Comparison of ENCODE assay signal across 19 cellular contexts in the genomic region with DNA sequence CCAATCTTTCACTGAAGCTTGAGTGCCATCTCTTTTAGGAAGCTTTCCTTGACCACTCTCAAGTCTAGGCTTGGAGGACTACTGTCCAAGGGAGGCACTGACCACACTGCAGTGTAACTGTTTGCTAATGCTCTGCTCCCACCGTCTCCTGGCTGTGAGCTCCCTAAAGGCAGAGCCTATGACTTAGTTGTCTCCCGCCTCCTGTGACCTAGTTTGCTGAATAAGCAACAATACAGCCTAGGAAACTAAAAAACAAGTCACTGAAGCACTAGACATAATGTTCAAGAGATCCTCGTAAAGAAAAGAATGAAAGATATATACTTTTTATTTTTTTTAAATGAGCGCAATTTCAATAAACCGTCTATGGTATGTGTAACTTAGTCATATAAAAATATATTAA. TPM values are rescaled to one million over a fixed set of nuclear protein-coding genes. Genes with fewer than 3 reads are reported as not detected.
A peak's percentile ranks its signal among the peaks of the same experiment; 100 is the strongest.
DNase-seq lines count a peak whose midpoint lies in the region; ATAC-seq, FAIRE-seq and TF ChIP-seq lines count a peak whose summit lies in the region.
"Had no signal": no experiment of that assay in that cellular context is flagged by ENCODE, and none has a peak within 500 bp of the region (broad histone marks: within the 10 kb centered on the region; RNA-seq: fewer than 3 reads in every experiment).

No MANE protein-coding gene starts in this region.

- no peak overlapping the region for H3K4ac ChIP-seq in H1 (replicated peaks; ENCODE audit: insufficient read length, low read depth, low read length)
- no peak overlapping the region for H3K4ac ChIP-seq in trophoblast cell (ENCODE audit: low read depth, low read length)

- intact Hi-C loops in right cardiac atrium (cut with DNase I): no loop called here

- POLR2A ChIA-PET in H1 (lab: Charles Lee; ENCODE audit: partially characterized antibody): no interaction called here

- peak overlapping the region; percentile 18 for H3K27ac Mint-ChIP-seq in mesothelial cell of epicardium
- H3K27ac Mint-ChIP-seq in effector memory CD8-positive, alpha-beta T cell: no peak overlapping the region
- H3K27ac Mint-ChIP-seq: CD4-positive, CD25-positive, alpha-beta regulatory T cell; H9 had no signal

- H2BK120ac ChIP-seq in H1 (replicated peaks; ENCODE audit: low read depth, low read length) (no peak overlapping the region), trophoblast cell (ENCODE audit: insufficient read depth, low read length, poor library complexity) (no peak overlapping the region)

- no peak overlapping the region for H2BK5ac ChIP-seq in H1 (ENCODE audit: low read depth, low read length)
- no peak overlapping the region for H2BK5ac ChIP-seq in trophoblast cell (ENCODE audit: low read depth, low read length, poor library complexity)

- H3K9ac ChIP-seq in H1 (replicated peaks in 1 of 4; ENCODE audit: extremely low read depth in 1 of 4, low read depth in 3 of 4, low read length in 3 of 4): no peak overlapping the region
- H3K9ac ChIP-seq in trophoblast cell (ENCODE audit: low read length): no peak overlapping the region
- H3K9ac ChIP-seq: BLaER1 treated with 17β-estradiol and CSF1 and Interleukin-3, amounts not matched to agents 10 nM and 100 nM; GM23248 had no signal

- H4K20me1 ChIP-seq in H1 (replicated peaks in 1 of 2; ENCODE audit: control insufficient read depth in 1 of 2, insufficient read depth in 2 of 2, low read length in 2 of 2): no peaks in the 10 kb centered on the region
- H4K20me1 ChIP-seq: BLaER1 treated with 17β-estradiol and CSF1 and Interleukin-3, amounts not matched to agents 10 nM and 100 nM had no signal

- no peak overlapping the region for H2AK5ac ChIP-seq in H1 (ENCODE audit: low read depth, low read length)
- H2AK5ac ChIP-seq in trophoblast cell (ENCODE audit: low read length): no peak overlapping the region

- peaks cover 67% of the 10 kb centered on the region for H3K4me1 ChIP-seq in cardiac muscle cell (ENCODE audit: low read depth)
- no peaks in the 10 kb centered on the region for H3K4me1 ChIP-seq in right cardiac atrium (ENCODE audit: control insufficient read depth, insufficient read depth, low read length)
- H3K4me1 ChIP-seq in H1 (replicated peaks in 1 of 4; ENCODE audit: control insufficient read depth in 3 of 4, insufficient read depth in 4 of 4, low read length in 3 of 4): peaks cover 0 to 2% (median 0%) of the 10 kb centered on the region in 4 experiments; a peak in 1 of 7 replicates
- peaks cover 3% of the 10 kb centered on the region in 2 experiments for H3K4me1 ChIP-seq in trophoblast cell (ENCODE audit: control insufficient read depth in 1 of 2, insufficient read depth in 2 of 2, low read length in 2 of 2)

- H2BK15ac ChIP-seq in H1 (ENCODE audit: low read length): no peak overlapping the region

- H3K9me3 ChIP-seq in cardiac muscle cell (ENCODE audit: low read depth) (no peaks in the 10 kb centered on the region), right cardiac atrium (ENCODE audit: control insufficient read depth, low read length) (no peaks in the 10 kb centered on the region), H1 (ENCODE audit: insufficient read depth in 2 of 2, low read depth in 1 of 2, low read length in 1 of 2) (no peaks in the 10 kb centered on the region), trophoblast cell (ENCODE audit: insufficient read depth, low read depth, low read length) (no peaks in the 10 kb centered on the region)
- H3K9me3 ChIP-seq: BLaER1 treated with 17β-estradiol and CSF1 and Interleukin-3, amounts not matched to agents 10 nM and 100 nM had no signal

- H3K36me3 ChIP-seq in cardiac muscle cell (no peaks in the 10 kb centered on the region), H1 (ENCODE audit: control insufficient read depth in 2 of 4, insufficient read depth in 4 of 4, low read length in 3 of 4) (no peaks in the 10 kb centered on the region), trophoblast cell (ENCODE audit: control insufficient read depth in 1 of 2, insufficient read depth in 2 of 2, low read length in 2 of 2) (peaks cover 0 to 2% of the 10 kb centered on the region in 2 experiments)
- H3K36me3 ChIP-seq: BLaER1 treated with 17β-estradiol and CSF1 and Interleukin-3, amounts not matched to agents 10 nM and 100 nM had no signal

- H3K14ac ChIP-seq in H1 (ENCODE audit: insufficient read length) (no peak overlapping the region), trophoblast cell (ENCODE audit: low read length) (no peak overlapping the region)

- H3K27me3 Mint-ChIP-seq in mesothelial cell of epicardium (ENCODE audit: low read depth): peaks cover 2% of the 10 kb centered on the region
- H3K27me3 Mint-ChIP-seq in effector memory CD8-positive, alpha-beta T cell: peaks cover 6 to 17% of the 10 kb centered on the region in 2 donors

- no peak overlapping the region for H4K8ac ChIP-seq in H1 (ENCODE audit: extremely low read depth, insufficient read depth, low read length)
- no peak overlapping the region for H4K8ac ChIP-seq in trophoblast cell (ENCODE audit: low read depth, low read length)

- H4K5ac ChIP-seq in H1 (ENCODE audit: insufficient read length, low read depth, low read length): no peak overlapping the region

- CTCF ChIA-PET in H1 (lab: Charles Lee; ENCODE audit: partially characterized antibody): interaction anchor here (1.0 to 1.1 kb wide), 2 partner anchors 20 to 31 kb away, joined by 3 to 4 read pairs; partner anchors contain the start of gene LIX1

- no peak overlapping the region for H2AFZ ChIP-seq in H1 (ENCODE audit: low read length)
- no peak overlapping the region for H2AFZ ChIP-seq in trophoblast cell (ENCODE audit: insufficient read depth, low read length, poor library complexity)
- H2AFZ ChIP-seq: GM23248 had no signal

- H3K79me2 ChIP-seq in H1 (ENCODE audit: control insufficient read depth in 1 of 2, insufficient read depth in 2 of 2, low read length in 2 of 2) (no peaks in the 10 kb centered on the region), trophoblast cell (ENCODE audit: control insufficient read depth, insufficient read depth, low read length, poor library complexity) (peaks cover 2% of the 10 kb centered on the region)

- no peaks in the 10 kb centered on the region for H3K36me3 Mint-ChIP-seq in mesothelial cell of epicardium
- H3K36me3 Mint-ChIP-seq in effector memory CD8-positive, alpha-beta T cell (ENCODE audit: insufficient read depth): no peaks in the 10 kb centered on the region
- H3K36me3 Mint-ChIP-seq: CD4-positive, CD25-positive, alpha-beta regulatory T cell had no signal

- H3K4me1 Mint-ChIP-seq in mesothelial cell of epicardium: peaks cover 47% of the 10 kb centered on the region
- no peaks in the 10 kb centered on the region for H3K4me1 Mint-ChIP-seq in effector memory CD8-positive, alpha-beta T cell (ENCODE audit: low read depth in 2 of 2)

- no peak overlapping the region for H3K4me2 ChIP-seq in H1 (ENCODE audit: insufficient read depth in 1 of 2, low read depth in 2 of 2, low read length in 2 of 2)
- H3K4me2 ChIP-seq in trophoblast cell (ENCODE audit: low read length): no peak overlapping the region

- H2BK12ac ChIP-seq in H1 (ENCODE audit: low read depth, low read length) (no peak overlapping the region), trophoblast cell (ENCODE audit: low read length) (no peak overlapping the region)

- no peak overlapping the region for H3K4me3 Mint-ChIP-seq in mesothelial cell of epicardium
- H3K4me3 Mint-ChIP-seq in effector memory CD8-positive, alpha-beta T cell: no peak overlapping the region
- H3K4me3 Mint-ChIP-seq: H9 had no signal

- peak overlapping the region; percentile 87 for H3K27ac ChIP-seq in cardiac muscle cell
- H3K27ac ChIP-seq in right cardiac atrium (ENCODE audit: low read length): no peak overlapping the region
- H3K27ac ChIP-seq in H1 (ENCODE audit: low read depth, low read length): no peak overlapping the region
- H3K27ac ChIP-seq in trophoblast cell (ENCODE audit: low read depth, low read length): no peak overlapping the region
- H3K27ac ChIP-seq: 22Rv1; BLaER1 treated with 17β-estradiol and CSF1 and Interleukin-3, amounts not matched to agents 10 nM and 100 nM; GM23248 had no signal

- WGBS in right cardiac atrium: 90% methylated on average over 5 of the region's 5 CpGs
- 86% methylated on average over 5 of the region's 5 CpGs; no CpG with 5 or more reads in 1 of the 2 experiments for WGBS in H1 (ENCODE audit: extremely low coverage in 1 of 2, insufficient coverage in 1 of 2, insufficient read length in 1 of 2, insufficient replicate concordance in 2 of 2, low coverage in 1 of 2, low lambda C conversion rate in 2 of 2, missing lambda C conversion rate in 1 of 2), 2 experiments
- WGBS in trophoblast cell (ENCODE audit: extremely low coverage, insufficient coverage, insufficient read length): no CpG with 5 or more reads among the region's 5 CpGs

- TF ChIP-seq CTCF in cardiac muscle cell (IDR thresholded peaks at IDR 0.05; ENCODE audit: low read depth, low read length) (no peak), H1 (IDR thresholded peaks at IDR 0.05; ENCODE audit: control extremely low read depth in 1 of 3, insufficient read depth in 1 of 3, low read depth in 1 of 3, low read length in 3 of 3) (no peak), mesothelial cell of epicardium (IDR thresholded peaks at IDR 0.05; ENCODE audit: unreplicated experiment) (no peak)

- H3K23ac ChIP-seq in H1 (ENCODE audit: insufficient read length) (no peak overlapping the region), trophoblast cell (ENCODE audit: low read length) (no peak overlapping the region)

- DNase-seq in cardiac muscle cell (ENCODE audit: low read depth in 1 of 2, low spot score in 1 of 2) (no peak), right cardiac atrium (no peak), H1 (ENCODE audit: low read depth in 1 of 2, low spot score in 2 of 2) (no peak), mesothelial cell of epicardium (ENCODE audit: low spot score in 2 of 2, unreplicated experiment in 2 of 2) (no peak), trophoblast cell (no peak), MV-4-11 (lab: John Stamatoyannopoulos, UW) (no peak), amniotic stem cell (lab: John Stamatoyannopoulos, UW) (no peak)
- no peak for DNase-seq in effector memory CD8-positive, alpha-beta T cell
- DNase-seq: AML-193, Calu3, DMS 273 treated with DMSO at 0.1 percent for 48 hours, GM23248, H9 had no signal

- H3K79me1 ChIP-seq in H1 (ENCODE audit: low read depth, low read length) (no peaks in the 10 kb centered on the region), trophoblast cell (ENCODE audit: low read length) (peaks cover 2% of the 10 kb centered on the region)

- H4K12ac ChIP-seq in trophoblast cell (ENCODE audit: low read depth, low read length): no peak overlapping the region

- no peak overlapping the region for H3K56ac ChIP-seq in H1 (replicated peaks; ENCODE audit: insufficient read length, low read depth, low read length)

- peaks cover 3% of the 10 kb centered on the region for H3K9me3 Mint-ChIP-seq in mesothelial cell of epicardium
- H3K9me3 Mint-ChIP-seq in effector memory CD8-positive, alpha-beta T cell: no peaks in the 10 kb centered on the region
- H3K9me3 Mint-ChIP-seq: CD4-positive, CD25-positive, alpha-beta regulatory T cell; H9 had no signal

- TF ChIP-seq POLR2A in H1 (IDR thresholded peaks at IDR 0.05; ENCODE audit: control extremely low read depth in 1 of 2, low read depth in 2 of 2, low read length in 2 of 2): no peak

- no peak for TF ChIP-seq EP300 in H1 (IDR thresholded peaks at IDR 0.05; ENCODE audit: borderline replicate concordance in 1 of 2, low read depth in 2 of 2, low read length in 2 of 2)

- H4K91ac ChIP-seq in H1 (replicated peaks; ENCODE audit: insufficient read length, low read length) (no peak overlapping the region), trophoblast cell (ENCODE audit: low read depth, low read length) (peak overlapping the region; percentile 40)

- H3K4me3 ChIP-seq in cardiac muscle cell (no peak overlapping the region), right cardiac atrium (ENCODE audit: low read length) (no peak overlapping the region), H1 (ENCODE audit: extremely low read depth in 1 of 4, insufficient read depth in 2 of 4, low read depth in 3 of 4, low read length in 4 of 4) (no peak overlapping the region), trophoblast cell (ENCODE audit: low read depth, low read length) (no peak overlapping the region)
- H3K4me3 ChIP-seq: BLaER1 treated with 17β-estradiol and CSF1 and Interleukin-3, amounts not matched to agents 10 nM and 100 nM; GM23248 had no signal

- H3K23me2 ChIP-seq in H1 (ENCODE audit: low read depth, low read length): no peaks in the 10 kb centered on the region

- no peak for FAIRE-seq in H1 (lab: Jason Lieb, UNC)
- FAIRE-seq: GM18507 had no signal

- H3K27me3 ChIP-seq in cardiac muscle cell (no peaks in the 10 kb centered on the region), right cardiac atrium (ENCODE audit: control insufficient read depth, insufficient read depth) (no peaks in the 10 kb centered on the region), H1 (replicated peaks in 1 of 4; ENCODE audit: control insufficient read depth in 3 of 4, extremely low read depth in 1 of 4, insufficient read depth in 3 of 4, low read length in 3 of 4) (no peaks in the 10 kb centered on the region), trophoblast cell (ENCODE audit: insufficient read depth, low read length) (no peaks in the 10 kb centered on the region)
- H3K27me3 ChIP-seq: BLaER1 treated with 17β-estradiol and CSF1 and Interleukin-3, amounts not matched to agents 10 nM and 100 nM had no signal

- no peak overlapping the region for H2BK20ac ChIP-seq in H1 (ENCODE audit: low read length)

- no peak for ATAC-seq in right cardiac atrium
- ATAC-seq in effector memory CD8-positive, alpha-beta T cell (replicated peaks): no peak

- no peak for TF ChIP-seq RAD21 in H1 (IDR thresholded peaks at IDR 0.05 in 1 of 2, conservative IDR thresholded peaks at IDR 0.05 in 1 of 2; ENCODE audit: low read depth in 2 of 2, low read length in 2 of 2)

- H3K18ac ChIP-seq in H1 (ENCODE audit: extremely low read depth, low read length): no peak overlapping the region
- H3K18ac ChIP-seq in trophoblast cell (ENCODE audit: low read length): no peak overlapping the region

RNA-seq across cellular contexts. Expression of gene LIX1, which starts 31.4 kb away (rescaled TPM):
- 68.1 and 108 TPM in 2 replicates for total RNA-seq in cardiac muscle cell
- 80.1 and 96.0 TPM in 2 replicates for polyA plus RNA-seq in cardiac muscle cell
- total RNA-seq in right cardiac atrium: under 1 TPM; 0.20 to 0.50 (median 0.36) TPM
- 0.18 TPM for polyA plus RNA-seq in right cardiac atrium
- 0.26 and 0.33 TPM in 2 replicates for total RNA-seq in H1 (2021; fragmentation: NEBNext Ultra II Directional; extraction: Animal tissue kit (Norgen Biotek cat#: 25700))
- polyA plus RNA-seq in H1 (2011; rRNA removed): 0.39 and 0.45 TPM in 2 replicates
- polyA plus RNA-seq in H1 (2011; cell fraction: cytosol; rRNA removed): 0.66 TPM
- polyA plus RNA-seq in H1 (2011; cell fraction: nucleus; rRNA removed): 0.37 TPM
- 0.39 to 1.1 TPM (median 0.57 TPM) in 4 replicates for polyA plus RNA-seq in H1 (2012, experiment 1 of 2)
- polyA plus RNA-seq in H1 (2012, experiment 2 of 2): 0.21 TPM
- polyA plus RNA-seq in H1 (2013, experiment 1 of 2): 0.10 TPM
- 0.09 TPM for polyA plus RNA-seq in H1 (2013, experiment 2 of 2)
- 1.3 and 1.4 TPM in 2 replicates for polyA minus RNA-seq in H1 (2011; rRNA and poly(A)+ RNA removed)
- 0.73 TPM for polyA minus RNA-seq in H1 (2011; cell fraction: cytosol; rRNA and poly(A)+ RNA removed)
- 0.50 TPM for polyA minus RNA-seq in H1 (2011; cell fraction: nucleus; rRNA and poly(A)+ RNA removed)
- 9.9 to 12.0 TPM (median 10.7 TPM) in 3 replicates for total RNA-seq in mesothelial cell of epicardium
- 18.1 and 20.9 TPM in 2 replicates for polyA plus RNA-seq in trophoblast cell (2013)
- total RNA-seq: Calu3; CD4-positive, CD25-positive, alpha-beta regulatory T cell; Daoy; GM23248; HT-29 had no signal
- polyA plus RNA-seq: CD4-positive, CD25-positive, alpha-beta regulatory T cell; GM23248 had no signal
